ENCODE assay signal across 9 cellular contexts in genomic region chr9:122126340-122127333, GRCh38. TPM values are rescaled to one million over a fixed set of nuclear protein-coding genes. Genes with fewer than 3 reads are reported as not detected.
DNase-seq lines count a peak whose midpoint lies in the region; ATAC-seq and TF ChIP-seq lines count a peak whose summit lies in the region.
"Had no signal": no experiment of that assay in that cellular context is flagged by ENCODE, and none has a peak within 500 bp of the region (broad histone marks: within the 10 kb centered on the region; RNA-seq: fewer than 3 reads in every experiment).

No MANE protein-coding gene starts in this region.

- no peaks in the 10 kb centered on the region for H3K9me3 ChIP-seq in neural progenitor cell (ENCODE audit: low read depth)

- H3K27ac ChIP-seq in RWPE1 (peak overlapping the region; percentile 44), neural progenitor cell (no peak overlapping the region)

- POLR2A ChIA-PET in RWPE1 (lab: Yijun Ruan, JAX; ENCODE audit: low non-redundant PET) (interaction anchor here (0.7 kb wide), 1 partner anchor 215 kb away, joined by 3 read pairs; no protein-coding TSS in a partner anchor), HEK293T (lab: Yijun Ruan, JAX) (no interaction called here)

- H3K79me2 ChIP-seq in neural progenitor cell (ENCODE audit: low read depth), result no peaks in the 10 kb centered on the region

- H3K4me1 Mint-ChIP-seq in neural progenitor cell, result peaks cover 23% of the 10 kb centered on the region

- no peaks in the 10 kb centered on the region for H3K9me3 Mint-ChIP-seq in neural progenitor cell

- no peak overlapping the region for H3K27ac Mint-ChIP-seq in neural progenitor cell

- H3K4me3 Mint-ChIP-seq in neural progenitor cell, result peak overlapping the region; percentile 79

- H3K36me3 ChIP-seq in neural progenitor cell, result no peaks in the 10 kb centered on the region

- H2AFZ ChIP-seq in neural progenitor cell (replicated peaks), result peak overlapping the region; percentile 68

- peaks cover 11% of the 10 kb centered on the region for H4K20me1 ChIP-seq in neural progenitor cell (ENCODE audit: low read depth)

- CTCF ChIA-PET in RWPE1 (lab: Yijun Ruan, JAX), result interaction anchor here (0.6 to 10.5 kb wide), 13 partner anchors 7 to 729 kb away, joined by 3 to 99 read pairs (median 3); no protein-coding TSS in a partner anchor
- CTCF ChIA-PET in HEK293T (lab: Yijun Ruan, JAX), result interaction anchor here (0.7 to 4.6 kb wide), 6 partner anchors 27 to 224 kb away, joined by 3 to 55 read pairs (median 6); no protein-coding TSS in a partner anchor

- no peak overlapping the region for H3K9ac ChIP-seq in neural progenitor cell

- peaks cover 47% of the 10 kb centered on the region for H3K27me3 Mint-ChIP-seq in neural progenitor cell (ENCODE audit: insufficient read depth, low read depth)

- H3K4me3 ChIP-seq in epithelial cell of proximal tubule (ENCODE audit: low read depth, low read length), result peak overlapping the region; percentile 44
- peak overlapping the region; percentile 44 for H3K4me3 ChIP-seq in neural progenitor cell

- peaks cover 83% of the 10 kb centered on the region for H3K27me3 ChIP-seq in neural progenitor cell

- no peaks in the 10 kb centered on the region for H3K36me3 Mint-ChIP-seq in neural progenitor cell

- H3K4me2 ChIP-seq in neural progenitor cell, result peak overlapping the region; percentile 90

- H3F3A ChIP-seq in neural progenitor cell (ENCODE audit: low read depth), result no peaks in the 10 kb centered on the region

- TF ChIP-seq CTCF in RWPE1 (conservative IDR thresholded peaks at IDR 0.05; ENCODE audit: low read depth) (no peak), epithelial cell of proximal tubule (conservative IDR thresholded peaks at IDR 0.05; ENCODE audit: low read depth, low read length) (peak; percentile 15), neural progenitor cell (IDR thresholded peaks at IDR 0.05) (peak; percentile 22)

- ATAC-seq in HG02840 (IDR thresholded peaks at IDR 0.05; ENCODE audit: low FRiP score, unreplicated experiment) (no peak), HG02870 (IDR thresholded peaks at IDR 0.05; ENCODE audit: unreplicated experiment) (no peak)
- ATAC-seq: HCT116 had no signal

- H3K4me1 ChIP-seq in neural progenitor cell, result peaks cover 14% of the 10 kb centered on the region

- DNase-seq in Daoy (ENCODE audit: low read depth) (peak; percentile 45), RWPE1 (ENCODE audit: low spot score) (peak; percentile 63), epithelial cell of proximal tubule (ENCODE audit: low read depth) (no peak), neural progenitor cell (ENCODE audit: low spot score) (peak; percentile 69), HEK293T (ENCODE audit: extremely low spot score) (no peak), NCI-H1092 (lab: John Stamatoyannopoulos, UW) (no peak)

TF ChIP-seq in HEK293T, 16 proteins besides CTCF, POLR2A, EP300 and RAD21:
- TF ChIP-seq ZNF384 (IDR thresholded peaks at IDR 0.05), result no peak
- TF ChIP-seq SUZ12 (IDR thresholded peaks at IDR 0.05), result no peak
- no peak for TF ChIP-seq L3MBTL2 (conservative IDR thresholded peaks at IDR 0.05)
- TF ChIP-seq HDGF (IDR thresholded peaks at IDR 0.05; ENCODE audit: borderline replicate concordance), result no peak
- no peak for TF ChIP-seq NFRKB (IDR thresholded peaks at IDR 0.05)
- no peak for TF ChIP-seq FOXK2 (IDR thresholded peaks at IDR 0.05)
- TF ChIP-seq SP1 (IDR thresholded peaks at IDR 0.05), result no peak
- TF ChIP-seq BHLHE40 (IDR thresholded peaks at IDR 0.05; ENCODE audit: borderline replicate concordance), result no peak
- TF ChIP-seq CTBP1 (IDR thresholded peaks at IDR 0.05; ENCODE audit: borderline replicate concordance), result no peak
- no peak for TF ChIP-seq ARNT (IDR thresholded peaks at IDR 0.05)
- TF ChIP-seq FOXA1 (IDR thresholded peaks at IDR 0.05), result no peak
- TF ChIP-seq LEF1 (IDR thresholded peaks at IDR 0.05; ENCODE audit: borderline replicate concordance), result no peak
- TF ChIP-seq ELF4 (IDR thresholded peaks at IDR 0.05), result no peak
- TF ChIP-seq FOXM1 (IDR thresholded peaks at IDR 0.05; ENCODE audit: borderline replicate concordance), result no peak
- no peak for TF ChIP-seq PKNOX1 (IDR thresholded peaks at IDR 0.05)
- TF ChIP-seq TARDBP (IDR thresholded peaks at IDR 0.05), result no peak
TF ChIP-seq in HEK293T: peak in this region for 0.

RNA-seq across cellular contexts. Expression of gene NDUFA8, which starts 32.9 kb away (rescaled TPM):
- total RNA-seq in Daoy (2014; rRNA removed; shearing (Covaris generic)), result 56.7 and 74.4 TPM in 2 replicates
- 49.4 and 59.8 TPM in 2 replicates for total RNA-seq in epithelial cell of proximal tubule
- 33.6 and 49.6 TPM in 2 replicates for total RNA-seq in neural progenitor cell (ENCODE audit: low replicate concordance)

RNA-seq across cellular contexts. Expression of gene MORN5, which starts 33.1 kb away (rescaled TPM):
- total RNA-seq in Daoy (2014; rRNA removed; shearing (Covaris generic)), result not detected in 2 replicates
- total RNA-seq in epithelial cell of proximal tubule (not detected in 2 replicates), neural progenitor cell (ENCODE audit: low replicate concordance) (1.7 and 3.7 TPM in 2 replicates)

RNA-seq across cellular contexts. Expression of gene TTLL11, which starts 33.5 kb away (rescaled TPM):
- 3.5 and 5.6 TPM in 2 replicates for total RNA-seq in Daoy (2014; rRNA removed; shearing (Covaris generic))
- total RNA-seq in epithelial cell of proximal tubule, result 0.75 and 1.7 TPM in 2 replicates
- 0.75 and 0.84 TPM in 2 replicates for total RNA-seq in neural progenitor cell (ENCODE audit: low replicate concordance)

Comparison
In these comparisons a context has a peak if more than half of its experiments do, and no peak if none do; other contexts are left out.
1. DNase-seq: peak in Daoy (single experiment), RWPE1 (single experiment) and neural progenitor cell (single experiment); none in epithelial cell of proximal tubule (single experiment), HEK293T (single experiment) and NCI-H1092 (single experiment).